ENCODE assay signal across 1 cellular context in genomic region chr6:31401403-31401802, GRCh38.
TF ChIP-seq lines count a peak whose summit lies in the region.

No MANE protein-coding gene starts in this region.

TF ChIP-seq in K562, 482 proteins besides CTCF, POLR2A, EP300 and RAD21 (continued from another document):
- TF ChIP-seq NFE2 (IDR thresholded peaks at IDR 0.05; ENCODE audit: low read depth) (peak; percentile 78), TEAD4 (IDR thresholded peaks at IDR 0.05; ENCODE audit: low read length) (peak; percentile 39; the same call in 1 of the 2 replicates), TEAD4 (CRISPR knock-in tag; IDR thresholded peaks at IDR 0.05; ENCODE audit: borderline replicate concordance) (no peak), KAT8 (IDR thresholded peaks at IDR 0.05; ENCODE audit: low read depth) (no peak), TCF3 (CRISPR knock-in tag; IDR thresholded peaks at IDR 0.05) (no peak), DDX20 (tag; IDR thresholded peaks at IDR 0.05; ENCODE audit: low read depth) (no peak), ZNF79 (CRISPR knock-in tag; IDR thresholded peaks at IDR 0.05; ENCODE audit: low read depth) (no peak), CAMTA2 (CRISPR knock-in tag; conservative IDR thresholded peaks at IDR 0.05) (no peak), CBFB (CRISPR knock-in tag; IDR thresholded peaks at IDR 0.05) (no peak), DPF2 (IDR thresholded peaks at IDR 0.05) (peak; percentile 67; the same call in 1 of the 2 replicates), SIRT6 (IDR thresholded peaks at IDR 0.05; ENCODE audit: low read depth, low read length) (no peak), RERE (CRISPR knock-in tag; IDR thresholded peaks at IDR 0.05; ENCODE audit: borderline replicate concordance) (no peak), JUNB (CRISPR knock-in tag; conservative IDR thresholded peaks at IDR 0.05) (no peak), MYC (IDR thresholded peaks at IDR 0.05; ENCODE audit: low read depth, low read length) (no peak), MYC (CRISPR knock-in tag; IDR thresholded peaks at IDR 0.05; ENCODE audit: borderline replicate concordance, low read depth) (no peak), ZNF239 (CRISPR knock-in tag; IDR thresholded peaks at IDR 0.05) (no peak), ZNF165 (CRISPR knock-in tag; IDR thresholded peaks at IDR 0.05; ENCODE audit: borderline replicate concordance) (no peak), SP1 (CRISPR knock-in tag; IDR thresholded peaks at IDR 0.05) (no peak), SLC30A9 (CRISPR knock-in tag; IDR thresholded peaks at IDR 0.05) (no peak), CXXC5 (CRISPR knock-in tag; IDR thresholded peaks at IDR 0.05) (peak; percentile 10; the same call in 1 of the 2 replicates), HSF4 (CRISPR knock-in tag; IDR thresholded peaks at IDR 0.05; ENCODE audit: borderline replicate concordance) (no peak), CREM (IDR thresholded peaks at IDR 0.05; ENCODE audit: low read depth) (peak; percentile 34; the same call in 1 of the 2 replicates), ZNF316 (IDR thresholded peaks at IDR 0.05) (peak; percentile 74), MEIS2 (IDR thresholded peaks at IDR 0.05; ENCODE audit: partially characterized antibody) (no peak), MLLT1 (IDR thresholded peaks at IDR 0.05) (peak; percentile 18 to 72; a peak in 2 of 4 replicates), CC2D1A (IDR thresholded peaks at IDR 0.05) (no peak), MYBL2 (IDR thresholded peaks at IDR 0.05; ENCODE audit: low read depth) (no peak), MYBL2 (CRISPR knock-in tag; IDR thresholded peaks at IDR 0.05; ENCODE audit: borderline replicate concordance) (no peak), ATF3 (IDR thresholded peaks at IDR 0.05) (peak; percentile 69; the same call in 1 of the 2 replicates), ATF3 (CRISPR knock-in tag; conservative IDR thresholded peaks at IDR 0.05) (no peak), CBFA2T3 (IDR thresholded peaks at IDR 0.05) (peak; percentile 61), STAT5A (IDR thresholded peaks at IDR 0.05; ENCODE audit: borderline replicate concordance, low read length) (no peak), HDAC1 (IDR thresholded peaks at IDR 0.05) (peak in 1 of 2 experiments; percentile 26; a peak in 1 of 4 replicates), ZNF57 (CRISPR knock-in tag; IDR thresholded peaks at IDR 0.05) (no peak), NKRF (IDR thresholded peaks at IDR 0.05; ENCODE audit: borderline replicate concordance) (no peak), ZKSCAN1 (IDR thresholded peaks at IDR 0.05; ENCODE audit: low read depth, low read length) (no peak), ZNF133 (CRISPR knock-in tag; IDR thresholded peaks at IDR 0.05) (no peak), C11orf30 (IDR thresholded peaks at IDR 0.05; ENCODE audit: low read depth) (peak; percentile 76), PHF8 (IDR thresholded peaks at IDR 0.05; ENCODE audit: borderline replicate concordance, low read length) (no peak)
- TF ChIP-seq, protein P1, sequence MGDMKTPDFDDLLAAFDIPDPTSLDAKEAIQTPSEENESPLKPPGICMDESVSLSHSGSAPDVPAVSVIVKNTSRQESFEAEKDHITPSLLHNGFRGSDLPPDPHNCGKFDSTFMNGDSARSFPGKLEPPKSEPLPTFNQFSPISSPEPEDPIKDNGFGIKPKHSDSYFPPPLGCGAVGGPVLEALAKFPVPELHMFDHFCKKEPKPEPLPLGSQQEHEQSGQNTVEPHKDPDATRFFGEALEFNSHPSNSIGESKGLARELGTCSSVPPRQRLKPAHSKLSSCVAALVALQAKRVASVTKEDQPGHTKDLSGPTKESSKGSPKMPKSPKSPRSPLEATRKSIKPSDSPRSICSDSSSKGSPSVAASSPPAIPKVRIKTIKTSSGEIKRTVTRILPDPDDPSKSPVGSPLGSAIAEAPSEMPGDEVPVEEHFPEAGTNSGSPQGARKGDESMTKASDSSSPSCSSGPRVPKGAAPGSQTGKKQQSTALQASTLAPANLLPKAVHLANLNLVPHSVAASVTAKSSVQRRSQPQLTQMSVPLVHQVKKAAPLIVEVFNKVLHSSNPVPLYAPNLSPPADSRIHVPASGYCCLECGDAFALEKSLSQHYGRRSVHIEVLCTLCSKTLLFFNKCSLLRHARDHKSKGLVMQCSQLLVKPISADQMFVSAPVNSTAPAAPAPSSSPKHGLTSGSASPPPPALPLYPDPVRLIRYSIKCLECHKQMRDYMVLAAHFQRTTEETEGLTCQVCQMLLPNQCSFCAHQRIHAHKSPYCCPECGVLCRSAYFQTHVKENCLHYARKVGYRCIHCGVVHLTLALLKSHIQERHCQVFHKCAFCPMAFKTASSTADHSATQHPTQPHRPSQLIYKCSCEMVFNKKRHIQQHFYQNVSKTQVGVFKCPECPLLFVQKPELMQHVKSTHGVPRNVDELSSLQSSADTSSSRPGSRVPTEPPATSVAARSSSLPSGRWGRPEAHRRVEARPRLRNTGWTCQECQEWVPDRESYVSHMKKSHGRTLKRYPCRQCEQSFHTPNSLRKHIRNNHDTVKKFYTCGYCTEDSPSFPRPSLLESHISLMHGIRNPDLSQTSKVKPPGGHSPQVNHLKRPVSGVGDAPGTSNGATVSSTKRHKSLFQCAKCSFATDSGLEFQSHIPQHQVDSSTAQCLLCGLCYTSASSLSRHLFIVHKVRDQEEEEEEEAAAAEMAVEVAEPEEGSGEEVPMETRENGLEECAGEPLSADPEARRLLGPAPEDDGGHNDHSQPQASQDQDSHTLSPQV (IDR thresholded peaks at IDR 0.05) = no peak
- TF ChIP-seq, protein P2, sequence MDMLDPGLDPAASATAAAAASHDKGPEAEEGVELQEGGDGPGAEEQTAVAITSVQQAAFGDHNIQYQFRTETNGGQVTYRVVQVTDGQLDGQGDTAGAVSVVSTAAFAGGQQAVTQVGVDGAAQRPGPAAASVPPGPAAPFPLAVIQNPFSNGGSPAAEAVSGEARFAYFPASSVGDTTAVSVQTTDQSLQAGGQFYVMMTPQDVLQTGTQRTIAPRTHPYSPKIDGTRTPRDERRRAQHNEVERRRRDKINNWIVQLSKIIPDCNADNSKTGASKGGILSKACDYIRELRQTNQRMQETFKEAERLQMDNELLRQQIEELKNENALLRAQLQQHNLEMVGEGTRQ (CRISPR knock-in tag; IDR thresholded peaks at IDR 0.05) = no peak
- TF ChIP-seq, protein P3, sequence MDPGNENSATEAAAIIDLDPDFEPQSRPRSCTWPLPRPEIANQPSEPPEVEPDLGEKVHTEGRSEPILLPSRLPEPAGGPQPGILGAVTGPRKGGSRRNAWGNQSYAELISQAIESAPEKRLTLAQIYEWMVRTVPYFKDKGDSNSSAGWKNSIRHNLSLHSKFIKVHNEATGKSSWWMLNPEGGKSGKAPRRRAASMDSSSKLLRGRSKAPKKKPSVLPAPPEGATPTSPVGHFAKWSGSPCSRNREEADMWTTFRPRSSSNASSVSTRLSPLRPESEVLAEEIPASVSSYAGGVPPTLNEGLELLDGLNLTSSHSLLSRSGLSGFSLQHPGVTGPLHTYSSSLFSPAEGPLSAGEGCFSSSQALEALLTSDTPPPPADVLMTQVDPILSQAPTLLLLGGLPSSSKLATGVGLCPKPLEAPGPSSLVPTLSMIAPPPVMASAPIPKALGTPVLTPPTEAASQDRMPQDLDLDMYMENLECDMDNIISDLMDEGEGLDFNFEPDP (CRISPR knock-in tag; IDR thresholded peaks at IDR 0.05) = no peak
